In the genomic region with DNA sequence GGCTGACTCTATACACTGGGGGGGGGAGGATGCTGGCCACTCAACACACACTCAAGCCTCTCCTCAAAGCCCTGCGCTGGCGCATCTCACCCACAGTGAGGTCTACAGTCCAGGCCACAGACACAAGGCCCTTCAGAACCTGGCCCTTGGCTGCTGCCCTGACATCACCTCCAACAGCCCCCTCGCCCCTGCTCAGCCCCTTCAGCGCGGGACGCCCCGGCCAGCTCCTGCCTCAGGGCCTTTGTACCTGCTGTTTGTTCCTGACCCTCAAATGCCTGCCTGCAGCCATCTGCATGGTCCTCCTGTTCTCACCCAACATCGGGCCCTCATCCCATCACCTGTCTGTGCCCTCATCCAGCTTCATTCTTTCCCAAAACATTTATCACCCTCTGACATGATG, we compare ENCODE assay signal across 26 cellular contexts.
"Had no signal": no experiment of that assay in that cellular context is flagged by ENCODE, and none has a peak within 500 bp of the region (broad histone marks: within the 10 kb centered on the region; RNA-seq: fewer than 3 reads in every experiment).

No MANE protein-coding gene starts in this region.

- DNase-seq: activated B cell treated with CpG ODN at 0.5 μM for 24 hours; activated CD4-positive, alpha-beta T cell treated with anti-CD3 and anti-CD28 coated beads for 1 hour; activated CD4-positive, alpha-beta T cell treated with anti-CD3 and anti-CD28 coated beads, Interleukin-2, amount 10 ng/mL, durations not matched to agents 24 days and 14 days; activated CD4-positive, alpha-beta T cell treated with anti-CD3 and anti-CD28 coated beads, Interleukin-2, amount 50 U/mL, for 48 hours; activated CD8-positive, alpha-beta memory T cell treated with anti-CD3 and anti-CD28 coated beads, Interleukin-2, amount 10 ng/mL, durations not matched to agents 7 days and 5 days; activated naive CD4-positive, alpha-beta T cell; activated naive CD8-positive, alpha-beta T cell treated with anti-CD3 and anti-CD28 coated beads, Interleukin-2, amount 50 U/mL, for 24 hours; activated T-cell treated with anti-CD3 and anti-CD28 coated beads, Interleukin-2, amount 50 U/mL, for 48 hours; amniotic stem cell; brain microvascular endothelial cell; MG63; MV-4-11; NCI-H1105; NCI-H1436; NCI-H1694 treated with DMSO at 0.1 percent for 48 hours; NCI-H2029 treated with DMSO at 0.1 percent for 48 hours; NCI-H345; NCI-H510A; NCI-H82; T-cell; T-helper 2 cell; T1000 had no signal

- H3K4me3 Mint-ChIP-seq: activated B cell treated with CpG ODN at 0.5 μM for 24 hours; activated CD4-positive, alpha-beta T cell treated with anti-CD3 and anti-CD28 coated beads, Interleukin-2, amount 10 ng/mL, durations not matched to agents 24 days and 14 days; activated CD8-positive, alpha-beta memory T cell treated with anti-CD3 and anti-CD28 coated beads, Interleukin-2, amount 10 ng/mL, durations not matched to agents 7 days and 5 days; activated naive CD8-positive, alpha-beta T cell treated with anti-CD3 and anti-CD28 coated beads, Interleukin-2, amount 50 U/mL, for 24 hours; T-cell had no signal

- H3K27me3 Mint-ChIP-seq: activated B cell treated with CpG ODN at 0.5 μM for 24 hours; activated CD4-positive, alpha-beta T cell treated with anti-CD3 and anti-CD28 coated beads, Interleukin-2, amount 10 ng/mL, durations not matched to agents 24 days and 14 days; T-cell had no signal

- H3K27ac Mint-ChIP-seq: activated B cell treated with CpG ODN at 0.5 μM for 24 hours; activated CD4-positive, alpha-beta T cell treated with anti-CD3 and anti-CD28 coated beads, Interleukin-2, amount 10 ng/mL, durations not matched to agents 24 days and 14 days; activated CD8-positive, alpha-beta memory T cell treated with anti-CD3 and anti-CD28 coated beads, Interleukin-2, amount 10 ng/mL, durations not matched to agents 7 days and 5 days; activated naive CD4-positive, alpha-beta T cell treated with anti-CD3 and anti-CD28 coated beads, Interleukin-2, amount 50 U/mL, for 72 hours; activated naive CD8-positive, alpha-beta T cell treated with anti-CD3 and anti-CD28 coated beads, Interleukin-2, amount 50 U/mL, for 24 hours; activated T-helper 2 cell treated with anti-CD3 and anti-CD28 coated beads, Interferon-gamma antibody, Interleukin-2, Interleukin-4, amounts not matched to agents 10 μg/mL and 5 μg/mL and 100 μg/mL, durations not matched to agents 14 hours and 24 hours and 36 hours; T-cell had no signal

- H3K27ac ChIP-seq: brain microvascular endothelial cell, cardiac muscle cell, SK-N-MC had no signal

- H3K9me3 Mint-ChIP-seq: activated CD4-positive, alpha-beta T cell treated with anti-CD3 and anti-CD28 coated beads, Interleukin-2, amount 10 ng/mL, durations not matched to agents 24 days and 14 days; activated naive CD8-positive, alpha-beta T cell treated with anti-CD3 and anti-CD28 coated beads, Interleukin-2, amount 50 U/mL, for 24 hours had no signal

- H3K4me1 Mint-ChIP-seq: activated B cell treated with CpG ODN at 0.5 μM for 24 hours; activated CD4-positive, alpha-beta T cell treated with anti-CD3 and anti-CD28 coated beads, Interleukin-2, amount 10 ng/mL, durations not matched to agents 24 days and 14 days; activated CD8-positive, alpha-beta memory T cell treated with anti-CD3 and anti-CD28 coated beads, Interleukin-2, amount 10 ng/mL, durations not matched to agents 7 days and 5 days; activated naive CD8-positive, alpha-beta T cell treated with anti-CD3 and anti-CD28 coated beads, Interleukin-2, amount 50 U/mL, for 24 hours; T-cell had no signal

- H3K36me3 Mint-ChIP-seq: activated CD8-positive, alpha-beta memory T cell treated with anti-CD3 and anti-CD28 coated beads, Interleukin-2, amount 10 ng/mL, durations not matched to agents 7 days and 5 days; activated naive CD4-positive, alpha-beta T cell treated with anti-CD3 and anti-CD28 coated beads, Interleukin-2, amount 50 U/mL, for 72 hours; T-cell had no signal

- H3K27me3 ChIP-seq: brain microvascular endothelial cell, cardiac muscle cell, MG63 had no signal

- H3K9me3 ChIP-seq: MG63 had no signal
